In the genomic region with DNA sequence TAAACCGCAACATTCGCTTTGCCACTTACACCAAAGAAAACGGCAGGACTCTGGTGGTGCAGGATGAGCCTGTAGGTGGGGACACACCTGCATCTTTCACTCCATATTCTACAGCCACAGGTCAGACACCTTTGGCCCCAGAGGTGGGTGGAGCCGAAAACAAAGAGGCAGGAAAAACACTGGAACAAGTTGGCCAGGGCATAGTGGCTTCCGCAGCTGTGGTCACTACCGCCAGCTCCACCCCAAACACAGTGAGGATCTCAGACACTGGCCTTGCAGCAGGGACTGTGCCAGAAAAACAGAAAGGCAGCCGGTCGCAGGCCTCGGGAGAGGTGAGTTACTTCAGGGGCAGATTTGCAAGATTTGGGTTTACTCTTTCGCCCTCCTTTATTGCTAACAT, we compare ENCODE assay signal across 1 cellular context.
TF ChIP-seq lines count a peak whose summit lies in the region.

No MANE protein-coding gene starts in this region.

TF ChIP-seq in GM12878, 131 proteins besides CTCF, POLR2A, EP300 and RAD21:
- TF ChIP-seq BRCA1 (IDR thresholded peaks at IDR 0.05; ENCODE audit: low read depth, low read length) (no peak), ZBED1 (IDR thresholded peaks at IDR 0.05; ENCODE audit: borderline replicate concordance) (no peak), PAX5 (IDR thresholded peaks at IDR 0.05; ENCODE audit: borderline replicate concordance, low read depth, low read length) (no peak), POU2F2 (IDR thresholded peaks at IDR 0.05; ENCODE audit: borderline replicate concordance, low read depth, low read length) (no peak), KAT2A (conservative IDR thresholded peaks at IDR 0.05; ENCODE audit: control insufficient read depth, low read depth, low read length) (no peak), CHD2 (IDR thresholded peaks at IDR 0.05; ENCODE audit: borderline replicate concordance, low read depth, low read length) (no peak), RFX5 (IDR thresholded peaks at IDR 0.05; ENCODE audit: low read depth, low read length) (no peak), RAD51 (IDR thresholded peaks at IDR 0.05) (no peak), SMARCA5 (IDR thresholded peaks at IDR 0.05) (no peak), SUPT20H (IDR thresholded peaks at IDR 0.05; ENCODE audit: borderline replicate concordance, control insufficient read depth, low read depth, low read length) (no peak), MYC (IDR thresholded peaks at IDR 0.05; ENCODE audit: insufficient read depth, insufficient read length, insufficient replicate concordance, low read length, severe bottlenecking) (no peak), NR2C2 (IDR thresholded peaks at IDR 0.05; ENCODE audit: borderline replicate concordance, control insufficient read depth, insufficient read length, low read depth) (no peak), TARDBP (IDR thresholded peaks at IDR 0.05; ENCODE audit: borderline replicate concordance) (no peak), ZNF274 (IDR thresholded peaks at IDR 0.05; ENCODE audit: insufficient read depth, insufficient read length) (no peak)
- TF ChIP-seq, protein P1, sequence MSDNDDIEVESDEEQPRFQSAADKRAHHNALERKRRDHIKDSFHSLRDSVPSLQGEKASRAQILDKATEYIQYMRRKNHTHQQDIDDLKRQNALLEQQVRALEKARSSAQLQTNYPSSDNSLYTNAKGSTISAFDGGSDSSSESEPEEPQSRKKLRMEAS (IDR thresholded peaks at IDR 0.05; ENCODE audit: low read depth, low read length), result no peak
